ENCODE assay signal across 9 cellular contexts in genomic region chr7:47435889-47436312, GRCh38.
DNase-seq lines count a peak whose midpoint lies in the region; ATAC-seq, FAIRE-seq and TF ChIP-seq lines count a peak whose summit lies in the region.
"Had no signal": no experiment of that assay in that cellular context is flagged by ENCODE, and none has a peak within 500 bp of the region (broad histone marks: within the 10 kb centered on the region; RNA-seq: fewer than 3 reads in every experiment).

No MANE protein-coding gene starts in this region.

- ATAC-seq in left colon, result peak; percentile 96

- no peak overlapping the region for H3K27ac ChIP-seq in transverse colon
- H3K27ac ChIP-seq: BLaER1 treated with 17β-estradiol and CSF1 and Interleukin-3, amounts not matched to agents 10 nM and 100 nM had no signal

- H3K36me3 ChIP-seq in bronchial epithelial cell (ENCODE audit: control insufficient read depth, insufficient read depth, low read length), result peaks cover 11% of the 10 kb centered on the region
- peaks cover 0 to 5% (median 0%) of the 10 kb centered on the region in 4 donors for H3K36me3 ChIP-seq in transverse colon

- TF ChIP-seq EP300 in transverse colon (IDR thresholded peaks at IDR 0.05; ENCODE audit: low read depth), result no peak

- no peak for FAIRE-seq in bronchial epithelial cell (lab: Jason Lieb, UNC)

- no peaks in the 10 kb centered on the region for H3K27me3 ChIP-seq in bronchial epithelial cell (ENCODE audit: control insufficient read depth, insufficient read depth, low read length)
- H3K27me3 ChIP-seq in transverse colon, result no peaks in the 10 kb centered on the region
- H3K27me3 ChIP-seq: BLaER1 treated with 17β-estradiol and CSF1 and Interleukin-3, amounts not matched to agents 10 nM and 100 nM had no signal

- H3K4me3 ChIP-seq in bronchial epithelial cell (ENCODE audit: low read depth, low read length) (no peak overlapping the region), transverse colon (no peak overlapping the region)
- H3K4me3 ChIP-seq: BLaER1 treated with 17β-estradiol and CSF1 and Interleukin-3, amounts not matched to agents 10 nM and 100 nM had no signal

- H3K4me1 ChIP-seq in transverse colon, result no peaks in the 10 kb centered on the region

- peak; percentile 85 for TF ChIP-seq CTCF in bronchial epithelial cell (IDR thresholded peaks at IDR 0.05; ENCODE audit: insufficient read depth, low read length, severe bottlenecking)
- peak; percentile 71 to 82 (median 76) for TF ChIP-seq CTCF in transverse colon (IDR thresholded peaks at IDR 0.05)

- DNase-seq in NCI-H2029 (lab: John Stamatoyannopoulos, UW) (peak; percentile 7), NCI-H2029 treated with DMSO at 0.1 percent for 48 hours (lab: John Stamatoyannopoulos, UW) (no peak), NCI-H1694 (lab: John Stamatoyannopoulos, UW) (peak; percentile 30), bronchial epithelial cell (ENCODE audit: low read depth) (peak; percentile 70), left colon (peak; percentile 72), transverse colon (peak; percentile 80)
- DNase-seq in NK-92 treated with Interleukin-12 subunit alpha and Interleukin-12 subunit beta, amount 100 ng/mL, for 24 hours (lab: John Stamatoyannopoulos, UW), result no peak
- no peak for DNase-seq in stimulated activated CD4-positive, alpha-beta T cell treated with anti-CD3 and anti-CD28 coated beads, Interleukin-2, amount 100 ng/mL, for 24 hours

- 16 to 21% methylated on average over 4 to 5 of the region's 5 CpGs for WGBS in transverse colon (ENCODE audit: low coverage in 1 of 2), 2 donors

- in situ Hi-C loops in transverse colon (cut with MboI; ENCODE audit: low pct_ligation_motif_present in 1 of 4, low pct_unique_long_range_greater_than_20kb in 1 of 4, low sequenced_read_pairs in 3 of 4), result loop anchor here (10.0 to 25.0 kb wide), 4 partner anchors 171 to 379 kb away; no protein-coding TSS in a partner anchor

- intact Hi-C loops in left colon (cut with DNase I, micrococcal nuclease), result loop anchor here (5.0 to 10.0 kb wide), 2 partner anchors 379 to 381 kb away; no protein-coding TSS in a partner anchor
- intact Hi-C loops in transverse colon (cut with DNase I; ENCODE audit: low total_unique reads), result no loop called here

- no peaks in the 10 kb centered on the region for H3K9me3 ChIP-seq in transverse colon
- H3K9me3 ChIP-seq: BLaER1 treated with 17β-estradiol and CSF1 and Interleukin-3, amounts not matched to agents 10 nM and 100 nM had no signal

- TF ChIP-seq POLR2A in transverse colon (IDR thresholded peaks at IDR 0.05), result no peak

Comparison
In these comparisons a context has a peak if more than half of its experiments do, and no peak if none do; other contexts are left out.
1. DNase-seq: peak in NCI-H2029 (single experiment), NCI-H1694 (single experiment), bronchial epithelial cell (single experiment), left colon (2 of 2) and transverse colon (single experiment); none in NCI-H2029 treated with DMSO at 0.1 percent for 48 hours (single experiment), NK-92 treated with Interleukin-12 subunit alpha and Interleukin-12 subunit beta, amount 100 ng/mL, for 24 hours (single experiment) and stimulated activated CD4-positive, alpha-beta T cell treated with anti-CD3 and anti-CD28 coated beads, Interleukin-2, amount 100 ng/mL, for 24 hours (0 of 2).